ENCODE assay signal across 27 cellular contexts in genomic region chr12:62762645-62763044, GRCh38.
"Had no signal": no experiment of that assay in that cellular context is flagged by ENCODE, and none has a peak within 500 bp of the region (broad histone marks: within the 10 kb centered on the region; RNA-seq: fewer than 3 reads in every experiment).

No MANE protein-coding gene starts in this region.

- H3K36me3 ChIP-seq: adrenal gland, heart left ventricle, sigmoid colon, thyroid gland, upper lobe of right lung had no signal

- ATAC-seq: body of pancreas; effector memory CD8-positive, alpha-beta T cell; esophagus mucosa; foreskin keratinocyte; left lobe of liver; naive thymus-derived CD8-positive, alpha-beta T cell; stimulated activated effector memory CD8-positive, alpha-beta T cell treated with anti-CD3 and anti-CD28 coated beads, Interleukin-12 subunit alpha, Interleukin-12 subunit beta, amount 100 ng/mL, for 72 hours had no signal

- H3K4me3 Mint-ChIP-seq: activated naive CD4-positive, alpha-beta T cell treated with anti-CD3 and anti-CD28 coated beads for 36 hours; activated naive CD8-positive, alpha-beta T cell treated with anti-CD3 and anti-CD28 coated beads for 36 hours; activated T-helper 1 cell treated with anti-CD3 and anti-CD28 coated beads, Interleukin-12 subunit alpha, Interleukin-12 subunit beta, Interleukin-2, Interleukin-4 antibody, amounts not matched to agents 30 ng/mL and 10 ng/mL and 1 ng/mL, durations not matched to agents 14 hours and 24 hours and 36 hours; effector memory CD8-positive, alpha-beta T cell; naive thymus-derived CD8-positive, alpha-beta T cell; neural crest cell; stimulated activated effector memory CD8-positive, alpha-beta T cell treated with anti-CD3 and anti-CD28 coated beads, Interleukin-12 subunit alpha, Interleukin-12 subunit beta, amount 100 ng/mL, for 72 hours; stimulated activated naive CD8-positive, alpha-beta T cell treated with anti-CD3 and anti-CD28 coated beads, Interleukin-15, Interleukin-2, amounts not matched to agents 100 ng/mL and 50 ng/mL, for 24 hours had no signal

- DNase-seq: activated CD4-positive, alpha-beta T cell treated with anti-CD3 and anti-CD28 coated beads for 4 hours; activated CD4-positive, alpha-beta T cell treated with anti-CD3 and anti-CD28 coated beads, Interleukin-2, amount 50 U/mL, for 4 hours; activated CD8-positive, alpha-beta memory T cell treated with anti-CD3 and anti-CD28 coated beads for 24 hours; activated effector memory CD4-positive, alpha-beta T cell treated with anti-CD3 and anti-CD28 coated beads, Interleukin-2, amount 50 U/mL, for 16 hours; activated naive CD4-positive, alpha-beta T cell treated with anti-CD3 and anti-CD28 coated beads for 36 hours; activated naive CD8-positive, alpha-beta T cell treated with anti-CD3 and anti-CD28 coated beads for 36 hours; activated T-cell treated with anti-CD3 and anti-CD28 coated beads, Interleukin-2, amount 50 U/mL, for 1 hour; adrenal gland; aorta; body of pancreas; cortex of kidney; effector memory CD8-positive, alpha-beta T cell; foreskin keratinocyte; heart left ventricle; naive thymus-derived CD8-positive, alpha-beta T cell; occipital lobe; sigmoid colon; stimulated activated CD4-positive, alpha-beta T cell treated with anti-CD3 and anti-CD28 coated beads, Interleukin-4, amount 100 ng/mL, for 24 hours; thyroid gland; upper lobe of right lung had no signal

- H3K27ac Mint-ChIP-seq: activated naive CD4-positive, alpha-beta T cell treated with anti-CD3 and anti-CD28 coated beads for 36 hours; activated naive CD8-positive, alpha-beta T cell treated with anti-CD3 and anti-CD28 coated beads for 36 hours; activated T-helper 1 cell treated with anti-CD3 and anti-CD28 coated beads, Interleukin-12 subunit alpha, Interleukin-12 subunit beta, Interleukin-2, Interleukin-4 antibody, amounts not matched to agents 30 ng/mL and 10 ng/mL and 1 ng/mL, durations not matched to agents 14 hours and 24 hours and 36 hours; effector memory CD8-positive, alpha-beta T cell; naive thymus-derived CD8-positive, alpha-beta T cell; stimulated activated effector memory CD8-positive, alpha-beta T cell treated with anti-CD3 and anti-CD28 coated beads, Interleukin-12 subunit alpha, Interleukin-12 subunit beta, amount 100 ng/mL, for 72 hours; stimulated activated naive CD8-positive, alpha-beta T cell treated with anti-CD3 and anti-CD28 coated beads, Interleukin-15, Interleukin-2, amounts not matched to agents 100 ng/mL and 50 ng/mL, for 24 hours had no signal

- H3K9me3 Mint-ChIP-seq: activated naive CD4-positive, alpha-beta T cell treated with anti-CD3 and anti-CD28 coated beads for 36 hours; activated naive CD8-positive, alpha-beta T cell treated with anti-CD3 and anti-CD28 coated beads for 36 hours; activated T-helper 1 cell treated with anti-CD3 and anti-CD28 coated beads, Interleukin-12 subunit alpha, Interleukin-12 subunit beta, Interleukin-2, Interleukin-4 antibody, amounts not matched to agents 30 ng/mL and 10 ng/mL and 1 ng/mL, durations not matched to agents 14 hours and 24 hours and 36 hours; effector memory CD8-positive, alpha-beta T cell; naive thymus-derived CD8-positive, alpha-beta T cell; stimulated activated effector memory CD8-positive, alpha-beta T cell treated with anti-CD3 and anti-CD28 coated beads, Interleukin-12 subunit alpha, Interleukin-12 subunit beta, amount 100 ng/mL, for 72 hours; stimulated activated naive CD8-positive, alpha-beta T cell treated with anti-CD3 and anti-CD28 coated beads, Interleukin-15, Interleukin-2, amounts not matched to agents 100 ng/mL and 50 ng/mL, for 24 hours had no signal

- H3K36me3 Mint-ChIP-seq: activated naive CD8-positive, alpha-beta T cell treated with anti-CD3 and anti-CD28 coated beads for 36 hours; naive thymus-derived CD8-positive, alpha-beta T cell; stimulated activated effector memory CD8-positive, alpha-beta T cell treated with anti-CD3 and anti-CD28 coated beads, Interleukin-12 subunit alpha, Interleukin-12 subunit beta, amount 100 ng/mL, for 72 hours had no signal

- H3K27me3 ChIP-seq: adrenal gland, body of pancreas, foreskin keratinocyte, heart left ventricle, sigmoid colon, thyroid gland, upper lobe of right lung had no signal

- H3K4me1 Mint-ChIP-seq: naive thymus-derived CD8-positive, alpha-beta T cell had no signal

- H3K9me3 ChIP-seq: adrenal gland, body of pancreas, heart left ventricle, sigmoid colon, thyroid gland, upper lobe of right lung had no signal

- H3K4me3 ChIP-seq: adrenal gland, body of pancreas, heart left ventricle, sigmoid colon, thyroid gland, upper lobe of right lung had no signal

- H3K27ac ChIP-seq: adrenal gland, body of pancreas, foreskin keratinocyte, sigmoid colon, thyroid gland, upper lobe of right lung, VCaP had no signal
